Comparison of ENCODE assay signal across 8 cellular contexts in the genomic region with DNA sequence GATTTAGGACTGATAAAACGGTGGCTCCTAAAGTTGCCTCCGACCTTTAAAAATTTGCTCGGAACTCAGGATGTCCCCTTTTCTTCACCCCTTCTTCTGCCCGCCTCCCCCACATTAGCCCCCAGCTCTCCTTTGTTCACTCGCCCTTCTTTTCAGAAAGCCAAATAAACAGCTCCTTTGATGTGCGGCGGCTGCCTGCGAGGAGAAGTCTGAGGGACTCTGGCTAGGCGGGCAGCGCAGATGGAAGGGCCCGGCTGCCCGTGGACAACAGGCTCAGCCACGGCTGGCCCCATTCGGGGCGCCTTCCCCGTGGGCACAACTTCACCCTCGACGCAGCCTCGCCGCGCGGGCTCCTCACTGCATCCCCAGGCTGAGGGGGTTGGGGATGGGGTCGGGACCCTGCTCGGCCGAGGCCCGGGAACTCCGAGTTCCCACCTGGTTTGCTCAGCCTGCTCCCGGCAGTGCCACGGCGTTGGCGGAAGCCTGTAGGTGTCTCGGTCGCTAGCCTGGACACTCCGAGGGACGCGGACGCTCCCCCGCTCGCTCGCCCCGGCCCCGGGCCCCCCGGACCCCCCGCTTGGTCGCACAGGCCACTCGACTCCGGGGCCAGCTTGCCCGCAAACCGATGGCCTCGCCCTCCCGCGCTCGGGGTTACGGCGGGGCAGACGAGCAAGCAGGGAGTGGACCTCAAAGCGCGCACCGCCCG. TPM values are rescaled to one million over a fixed set of nuclear protein-coding genes. Genes with fewer than 3 reads are reported as not detected.
DNase-seq lines count a peak whose midpoint lies in the region; ATAC-seq, FAIRE-seq and TF ChIP-seq lines count a peak whose summit lies in the region.

No MANE protein-coding gene starts in this region.

- FAIRE-seq in GM12878 (lab: Jason Lieb, UNC): no peak

- intact Hi-C loops in GM12878 (cut with micrococcal nuclease; ENCODE audit: unreplicated experiment): loop anchor here (2.0 to 5.0 kb wide), 8 partner anchors 44 to 621 kb away; no protein-coding TSS in a partner anchor

- SMC1A ChIA-PET in GM12878 (lab: Charles Lee; ENCODE audit: uncharacterized antibody, unreplicated experiment): interaction anchor here (0.6 to 4.6 kb wide), 12 partner anchors 14 to 522 kb away, joined by 3 to 12 read pairs (median 6); no protein-coding TSS in a partner anchor

- H3K9me3 ChIP-seq in SJCRH30 (replicated peaks): no peaks in the 10 kb centered on the region
- no peaks in the 10 kb centered on the region for H3K9me3 ChIP-seq in GM12878 (replicated peaks; ENCODE audit: control insufficient read depth, insufficient read depth, low read length)
- no peaks in the 10 kb centered on the region for H3K9me3 ChIP-seq in iPS-20b (ENCODE audit: insufficient read depth, low read depth, low read length)
- no peaks in the 10 kb centered on the region for H3K9me3 ChIP-seq in skeletal muscle satellite cell (replicated peaks; ENCODE audit: low read length)

- H3K4me3 ChIP-seq in SJCRH30 (peak overlapping the region; percentile 86), GM12878 (peak overlapping the region; percentile 69), iPS-20b (ENCODE audit: low read length) (peak overlapping the region; percentile 94), skeletal muscle satellite cell (ENCODE audit: low read length) (peak overlapping the region; percentile 73)

- H3K79me2 ChIP-seq in GM12878 (ENCODE audit: control insufficient read depth, insufficient read depth, low read length): peaks cover 36% of the 10 kb centered on the region

- H3K4me1 ChIP-seq in SJCRH30 (peaks cover 25% of the 10 kb centered on the region), GM12878 (ENCODE audit: control insufficient read depth, insufficient read depth, low read length) (peaks cover 27% of the 10 kb centered on the region), iPS-20b (ENCODE audit: insufficient read depth, low read length) (peaks cover 18% of the 10 kb centered on the region), skeletal muscle satellite cell (ENCODE audit: control insufficient read depth, insufficient read depth, low read length) (peaks cover 47% of the 10 kb centered on the region)

- in situ Hi-C loops in GM12878 (cut with MboI): no loop called here

- CTCF ChIA-PET in GM12878 (lab: Yijun Ruan, JAX): interaction anchor here (0.6 to 4.2 kb wide), 19 partner anchors 13 to 635 kb away, joined by 3 to 23 read pairs (median 4); no protein-coding TSS in a partner anchor

- POLR2A ChIA-PET in GM12878 (lab: Charles Lee): interaction anchor here (0.6 to 1.9 kb wide), 10 partner anchors 8 to 358 kb away, joined by 3 to 9 read pairs (median 3); no protein-coding TSS in a partner anchor

- H2AFZ ChIP-seq in GM12878 (ENCODE audit: control insufficient read depth, low read depth, low read length): peak overlapping the region; percentile 54

- H3K4me2 ChIP-seq in GM12878 (ENCODE audit: control insufficient read depth, insufficient read depth): peak overlapping the region; percentile 81
- peak overlapping the region; percentile 91 for H3K4me2 ChIP-seq in skeletal muscle satellite cell (ENCODE audit: low read length)

- no peak for TF ChIP-seq RAD21 in GM12878 (IDR thresholded peaks at IDR 0.05; ENCODE audit: insufficient read depth, low read depth, low read length)

- no peaks in the 10 kb centered on the region for H4K20me1 ChIP-seq in GM12878 (ENCODE audit: control insufficient read depth, insufficient read depth)

- no peaks in the 10 kb centered on the region for H3K27me3 ChIP-seq in SJCRH30
- peaks cover 3 to 9% of the 10 kb centered on the region in 2 experiments; a peak in 3 of 4 replicates for H3K27me3 ChIP-seq in GM12878 (replicated peaks in 1 of 2; ENCODE audit: control insufficient read depth in 2 of 2, insufficient read depth in 2 of 2, low read length in 1 of 2)
- peaks cover 45% of the 10 kb centered on the region for H3K27me3 ChIP-seq in iPS-20b (ENCODE audit: insufficient read depth, low read length)
- peaks cover 12% of the 10 kb centered on the region for H3K27me3 ChIP-seq in skeletal muscle satellite cell (ENCODE audit: control insufficient read depth, insufficient read depth, low read length)

- BruUV-seq in GM12878 (replicated peaks; lab: Mats Ljungman, UMichigan): no TSS peak

- peak; percentile 66 for TF ChIP-seq POLR2A in GM12878 (IDR thresholded peaks at IDR 0.05; ENCODE audit: low read depth, low read length)

- ATAC-seq in GM12878 (peak; percentile 1), HG02852 (IDR thresholded peaks at IDR 0.05; ENCODE audit: unreplicated experiment) (no peak)

- under 1% methylated on average over 44 of the region's 60 CpGs for WGBS in GM12878 (ENCODE audit: insufficient coverage, insufficient replicate concordance, low lambda C conversion rate, missing lambda C conversion rate)

- H3K27ac ChIP-seq in SJCRH30 (peak overlapping the region; percentile 88), GM12878 (ENCODE audit: control insufficient read depth, insufficient read depth) (peak overlapping the region; percentile 74), iPS-20b (ENCODE audit: low read length) (no peak overlapping the region)

- no peak for TF ChIP-seq EP300 in GM12878 (IDR thresholded peaks at IDR 0.05; ENCODE audit: borderline replicate concordance in 1 of 2, control insufficient read depth in 1 of 2, low read depth in 2 of 2, low read length in 2 of 2)

- no peak for TF ChIP-seq CTCF in GM12878 (IDR thresholded peaks at IDR 0.05 in 2 of 3, conservative IDR thresholded peaks at IDR 0.05 in 1 of 3; ENCODE audit: control insufficient read depth in 2 of 3, extremely low read depth in 1 of 3, insufficient read depth in 1 of 3, low read depth in 3 of 3, low read length in 3 of 3)

- H3K9ac ChIP-seq in GM12878 (ENCODE audit: control insufficient read depth, insufficient read depth, low read length): peak overlapping the region; percentile 75
- peak overlapping the region; percentile 79; the same call in 1 of the 2 replicates for H3K9ac ChIP-seq in iPS-20b (ENCODE audit: low read depth, low read length)
- H3K9ac ChIP-seq in skeletal muscle satellite cell (ENCODE audit: low read depth, low read length): peak overlapping the region; percentile 84

- DNase-seq in activated CD8-positive, alpha-beta memory T cell treated with anti-CD3 and anti-CD28 coated beads for 48 hours (ENCODE audit: low read depth in 2 of 3, low spot score in 2 of 3): peak in 2 of 3 experiments; percentile 14 to 15
- no peak for DNase-seq in activated CD8-positive, alpha-beta memory T cell treated with anti-CD3 and anti-CD28 coated beads for 24 hours
- peak; percentile 57 to 75 for DNase-seq in SJCRH30
- DNase-seq in GM12878 (ENCODE audit: low read depth, low spot score): no peak
- no peak for DNase-seq in ureter (ENCODE audit: low spot score)

- RAD21 ChIA-PET in GM12878 (lab: Charles Lee; ENCODE audit: unreplicated experiment): interaction anchor here (0.6 to 5.3 kb wide), 24 partner anchors 9 to 522 kb away, joined by 3 to 34 read pairs (median 4); no protein-coding TSS in a partner anchor

- H3K36me3 ChIP-seq in SJCRH30 (no peaks in the 10 kb centered on the region; the same call in 1 of the 2 replicates), GM12878 (ENCODE audit: control insufficient read depth in 2 of 2, insufficient read depth in 2 of 2, low read length in 1 of 2) (no peaks in the 10 kb centered on the region), iPS-20b (ENCODE audit: insufficient read depth, low read depth, low read length) (peaks cover 7% of the 10 kb centered on the region), skeletal muscle satellite cell (ENCODE audit: insufficient read depth, low read length) (peaks cover 2% of the 10 kb centered on the region)

TF ChIP-seq in GM12878, 131 proteins besides CTCF, POLR2A, EP300 and RAD21:
- TF ChIP-seq FOXK2 (IDR thresholded peaks at IDR 0.05) (no peak), MTA3 (IDR thresholded peaks at IDR 0.05; ENCODE audit: borderline replicate concordance, low read length) (no peak), HDAC2 (IDR thresholded peaks at IDR 0.05) (no peak), TCF3 (IDR thresholded peaks at IDR 0.05; ENCODE audit: borderline replicate concordance, insufficient read depth, low read depth, low read length) (no peak), BHLHE40 (IDR thresholded peaks at IDR 0.05; ENCODE audit: borderline replicate concordance in 1 of 2, low read depth in 2 of 2, low read length in 1 of 2) (no peak), GABPA (IDR thresholded peaks at IDR 0.05; ENCODE audit: low read depth) (no peak)
- TF ChIP-seq, protein P1, sequence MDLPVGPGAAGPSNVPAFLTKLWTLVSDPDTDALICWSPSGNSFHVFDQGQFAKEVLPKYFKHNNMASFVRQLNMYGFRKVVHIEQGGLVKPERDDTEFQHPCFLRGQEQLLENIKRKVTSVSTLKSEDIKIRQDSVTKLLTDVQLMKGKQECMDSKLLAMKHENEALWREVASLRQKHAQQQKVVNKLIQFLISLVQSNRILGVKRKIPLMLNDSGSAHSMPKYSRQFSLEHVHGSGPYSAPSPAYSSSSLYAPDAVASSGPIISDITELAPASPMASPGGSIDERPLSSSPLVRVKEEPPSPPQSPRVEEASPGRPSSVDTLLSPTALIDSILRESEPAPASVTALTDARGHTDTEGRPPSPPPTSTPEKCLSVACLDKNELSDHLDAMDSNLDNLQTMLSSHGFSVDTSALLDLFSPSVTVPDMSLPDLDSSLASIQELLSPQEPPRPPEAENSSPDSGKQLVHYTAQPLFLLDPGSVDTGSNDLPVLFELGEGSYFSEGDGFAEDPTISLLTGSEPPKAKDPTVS (IDR thresholded peaks at IDR 0.05; ENCODE audit: low read depth, low read length): no peak
TF ChIP-seq in GM12878: peak in this region for 0.

RNA-seq across cellular contexts. Expression of a gene that starts 0.9 kb away (rescaled TPM):
- 35.7 and 36.9 TPM in 2 replicates for total RNA-seq in SJCRH30 (2014; rRNA removed; shearing (Covaris generic))
- 56.1 and 56.3 TPM in 2 replicates for total RNA-seq in GM12878 (2013; cell fraction: nucleolus; rRNA removed)
- total RNA-seq in GM12878 (2014; rRNA removed) (20.3 and 21.9 TPM in 2 replicates), GM12878 (2014; rRNA removed; fragmentation: Illumina TruSeq; extraction: Trizol) (8.7 and 9.2 TPM in 2 replicates), GM12878 (2021) (56.3 and 65.5 TPM in 2 replicates), ureter (37.8 TPM)
- 34.4 TPM for polyA plus RNA-seq in GM12878 (2011; ENCODE audit: low read depth)
- polyA plus RNA-seq in GM12878 (2011; rRNA removed) (5.3 and 8.7 TPM in 2 replicates), GM12878 (2014; fragmentation: Illumina TruSeq; extraction: Trizol) (4.6 and 9.7 TPM in 2 replicates), GM12878 (2014; fragmentation: Nextera tagmentation; extraction: Ambion mirVana) (1 to 10 TPM; 1.2 to 2.2 TPM), GM12878 (2014; rRNA removed) (23.6 and 28.3 TPM in 2 replicates), GM12878 (2016; fragmentation: Nextera tagmentation; extraction: Ambion mirVana) (10 to 100 TPM in 1 of 2 experiments, 1 to 10 TPM in 1; 9.6 to 10.0 TPM)
- 12.5 and 15.1 TPM in 2 replicates for polyA plus RNA-seq in GM12878 (2011; cell fraction: cytosol; rRNA removed)
- 58.8 and 68.9 TPM in 2 replicates for polyA plus RNA-seq in GM12878 (2011; cell fraction: nucleus; rRNA removed)
- polyA plus RNA-seq in GM12878 (2012): 27.1 and 45.9 TPM in 2 replicates
- 35.7 and 39.9 TPM in 2 replicates for polyA minus RNA-seq in GM12878 (2011; rRNA and poly(A)+ RNA removed)
- polyA minus RNA-seq in GM12878 (2011; cell fraction: cytosol; rRNA and poly(A)+ RNA removed): 14.1 and 25.1 TPM in 2 replicates
- 34.3 and 66.5 TPM in 2 replicates for polyA minus RNA-seq in GM12878 (2011; cell fraction: nucleus; rRNA and poly(A)+ RNA removed)
- 22.8 and 29.9 TPM in 2 replicates for total RNA-seq in skeletal muscle satellite cell (2012; rRNA removed)

Comparison
In these comparisons a context has a peak if more than half of its experiments do, and no peak if none do; other contexts are left out.
1. DNase-seq: peak in activated CD8-positive, alpha-beta memory T cell treated with anti-CD3 and anti-CD28 coated beads for 48 hours (2 of 3) and SJCRH30 (2 of 2); none in activated CD8-positive, alpha-beta memory T cell treated with anti-CD3 and anti-CD28 coated beads for 24 hours (single experiment), GM12878 (single experiment) and ureter (single experiment).
2. Peak in every context shown above with its lines, with median percentiles within 50 percentile points of each other: H3K4me3 ChIP-seq and H3K9ac ChIP-seq.